In genomic region chrX:17817242-17817641, GRCh38 we compare ENCODE assay signal across 18 cellular contexts. TPM values are rescaled to one million over a fixed set of nuclear protein-coding genes. Genes with fewer than 3 reads are reported as not detected.
"Had no signal": no experiment of that assay in that cellular context is flagged by ENCODE, and none has a peak within 500 bp of the region (broad histone marks: within the 10 kb centered on the region; RNA-seq: fewer than 3 reads in every experiment).

No MANE protein-coding gene starts in this region.

- H3K36me3 ChIP-seq: ovary, right atrium auricular region, stomach, thyroid gland had no signal

- H3K4me3 ChIP-seq: mucosa of descending colon, ovary, right atrium auricular region, stomach, thyroid gland had no signal

- H3K27ac Mint-ChIP-seq: dendritic cell treated with granulocyte-macrophage colony-stimulating factor and Interleukin-4, amounts not matched to agents 40 ng/mL and 50 ng/mL, for 4 days; naive thymus-derived CD8-positive, alpha-beta T cell; type B pancreatic cell had no signal

- H3K9me3 Mint-ChIP-seq: dendritic cell treated with granulocyte-macrophage colony-stimulating factor and Interleukin-4, amounts not matched to agents 40 ng/mL and 50 ng/mL, for 4 days; naive thymus-derived CD8-positive, alpha-beta T cell; type B pancreatic cell had no signal

- H3K36me3 Mint-ChIP-seq: naive thymus-derived CD8-positive, alpha-beta T cell; type B pancreatic cell had no signal

- H3K4me3 Mint-ChIP-seq: dendritic cell treated with granulocyte-macrophage colony-stimulating factor and Interleukin-4, amounts not matched to agents 40 ng/mL and 50 ng/mL, for 4 days; naive thymus-derived CD8-positive, alpha-beta T cell; type B pancreatic cell had no signal

- H3K9me3 ChIP-seq: mucosa of descending colon, ovary, right atrium auricular region, stomach, thyroid gland had no signal

- H3K27me3 ChIP-seq: ovary, right atrium auricular region, stomach, thyroid gland had no signal

- H3K27ac ChIP-seq: ovary, right atrium auricular region, stomach, thyroid gland had no signal

- H3K27me3 Mint-ChIP-seq: naive thymus-derived CD8-positive, alpha-beta T cell had no signal

- DNase-seq: cerebellar nuclear complex; effector CD8-positive, alpha-beta T cell; foreskin melanocyte; head of caudate nucleus; hippocampal formation; left colon; mammary epithelial cell; mucosa of descending colon; naive thymus-derived CD8-positive, alpha-beta T cell; ovary; small intestine; stimulated activated CD4-positive, alpha-beta T cell treated with anti-CD3 and anti-CD28 coated beads, Interleukin-12 subunit alpha, Interleukin-12 subunit beta, amount 100 ng/mL, for 4 hours; stimulated activated naive CD4-positive, alpha-beta T cell; thyroid gland had no signal

RNA-seq across cellular contexts. Expression of gene RAI2, which starts 43.9 kb away (rescaled TPM):
- polyA plus RNA-seq: mammary epithelial cell had no signal
